ENCODE assay signal across 1 cellular context in the genomic region with DNA sequence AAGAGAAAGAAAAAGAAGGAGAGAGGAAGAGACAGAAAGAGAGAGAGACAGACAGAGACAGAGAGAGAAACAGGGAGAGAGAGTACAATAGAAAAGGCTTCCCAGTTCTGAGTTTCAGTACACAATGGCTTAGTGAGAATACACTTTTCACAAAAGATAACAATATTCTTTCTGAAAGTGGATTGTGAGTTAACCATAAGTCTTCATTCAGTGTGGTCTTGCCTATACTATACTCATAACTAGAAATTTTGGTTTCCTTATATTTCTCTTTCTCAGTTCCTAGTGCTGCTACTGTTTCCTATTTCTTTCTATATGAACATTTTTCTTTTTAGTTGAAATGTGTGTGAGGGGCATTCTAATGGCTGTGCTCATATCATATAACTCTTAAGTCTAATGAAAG.
TF ChIP-seq lines count a peak whose summit lies in the region.

No MANE protein-coding gene starts in this region.

TF ChIP-seq in GM23338, 12 proteins besides CTCF, POLR2A, EP300 and RAD21 (continued from another document):
- TF ChIP-seq ZNF462 (CRISPR knock-in tag; IDR thresholded peaks at IDR 0.05) (no peak), STAT1 (IDR thresholded peaks at IDR 0.05; ENCODE audit: unreplicated experiment) (no peak), EZH2 (IDR thresholded peaks at IDR 0.05; ENCODE audit: low read depth, unreplicated experiment) (no peak), ZNF114 (CRISPR knock-in tag; IDR thresholded peaks at IDR 0.05) (no peak), EZH2phosphoT487 (IDR thresholded peaks at IDR 0.05; ENCODE audit: unreplicated experiment) (no peak), ZNF331 (CRISPR knock-in tag; IDR thresholded peaks at IDR 0.05; ENCODE audit: low read depth) (no peak), JUNB (IDR thresholded peaks at IDR 0.05; ENCODE audit: unreplicated experiment) (no peak), POLR2AphosphoS5 (IDR thresholded peaks at IDR 0.05; ENCODE audit: low read depth) (no peak)
- TF ChIP-seq, protein P1, sequence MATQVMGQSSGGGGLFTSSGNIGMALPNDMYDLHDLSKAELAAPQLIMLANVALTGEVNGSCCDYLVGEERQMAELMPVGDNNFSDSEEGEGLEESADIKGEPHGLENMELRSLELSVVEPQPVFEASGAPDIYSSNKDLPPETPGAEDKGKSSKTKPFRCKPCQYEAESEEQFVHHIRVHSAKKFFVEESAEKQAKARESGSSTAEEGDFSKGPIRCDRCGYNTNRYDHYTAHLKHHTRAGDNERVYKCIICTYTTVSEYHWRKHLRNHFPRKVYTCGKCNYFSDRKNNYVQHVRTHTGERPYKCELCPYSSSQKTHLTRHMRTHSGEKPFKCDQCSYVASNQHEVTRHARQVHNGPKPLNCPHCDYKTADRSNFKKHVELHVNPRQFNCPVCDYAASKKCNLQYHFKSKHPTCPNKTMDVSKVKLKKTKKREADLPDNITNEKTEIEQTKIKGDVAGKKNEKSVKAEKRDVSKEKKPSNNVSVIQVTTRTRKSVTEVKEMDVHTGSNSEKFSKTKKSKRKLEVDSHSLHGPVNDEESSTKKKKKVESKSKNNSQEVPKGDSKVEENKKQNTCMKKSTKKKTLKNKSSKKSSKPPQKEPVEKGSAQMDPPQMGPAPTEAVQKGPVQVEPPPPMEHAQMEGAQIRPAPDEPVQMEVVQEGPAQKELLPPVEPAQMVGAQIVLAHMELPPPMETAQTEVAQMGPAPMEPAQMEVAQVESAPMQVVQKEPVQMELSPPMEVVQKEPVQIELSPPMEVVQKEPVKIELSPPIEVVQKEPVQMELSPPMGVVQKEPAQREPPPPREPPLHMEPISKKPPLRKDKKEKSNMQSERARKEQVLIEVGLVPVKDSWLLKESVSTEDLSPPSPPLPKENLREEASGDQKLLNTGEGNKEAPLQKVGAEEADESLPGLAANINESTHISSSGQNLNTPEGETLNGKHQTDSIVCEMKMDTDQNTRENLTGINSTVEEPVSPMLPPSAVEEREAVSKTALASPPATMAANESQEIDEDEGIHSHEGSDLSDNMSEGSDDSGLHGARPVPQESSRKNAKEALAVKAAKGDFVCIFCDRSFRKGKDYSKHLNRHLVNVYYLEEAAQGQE (IDR thresholded peaks at IDR 0.05; ENCODE audit: unreplicated experiment): no peak
